29 cellular contexts compared by ENCODE assay signal in the genomic region with DNA sequence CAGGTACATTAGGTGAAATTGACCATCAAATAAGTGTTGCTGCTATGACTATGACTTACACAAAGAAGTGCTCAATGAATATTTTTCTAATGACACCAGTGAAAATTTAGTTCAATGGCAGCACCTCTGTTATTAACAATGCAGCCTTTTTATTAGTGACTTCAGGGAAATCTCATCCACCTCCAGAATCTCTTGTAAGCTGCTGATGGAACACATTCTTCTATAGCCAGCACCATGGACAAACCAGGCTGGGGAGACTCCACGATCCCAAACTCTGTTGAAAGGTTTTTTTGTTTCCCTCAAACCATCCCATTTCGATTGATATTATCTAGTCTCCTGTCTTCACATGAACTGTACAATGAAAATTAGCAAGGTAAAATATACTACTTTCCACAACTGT.
"Had no signal": no experiment of that assay in that cellular context is flagged by ENCODE, and none has a peak within 500 bp of the region (broad histone marks: within the 10 kb centered on the region; RNA-seq: fewer than 3 reads in every experiment).

No MANE protein-coding gene starts in this region.

- H3K9me3 ChIP-seq: colonic mucosa, gastroesophageal sphincter, lower lobe of right lung, mucosa of descending colon, neutrophil, pancreas, right lobe of liver, suprapubic skin, transverse colon, upper lobe of right lung, uterus had no signal

- H3K36me3 ChIP-seq: colonic mucosa, lower lobe of right lung, neutrophil, suprapubic skin, transverse colon, uterus had no signal

- H3K4me2 ChIP-seq: smooth muscle cell had no signal

- H3K27me3 ChIP-seq: colonic mucosa, foreskin keratinocyte, gastroesophageal sphincter, neutrophil, pancreas, right lobe of liver, suprapubic skin, transverse colon, upper lobe of right lung, uterus had no signal

- DNase-seq: colonic mucosa; effector CD8-positive, alpha-beta T cell; endodermal cell; foreskin keratinocyte; immature natural killer cell; islet precursor cell; kidney glomerular epithelial cell; left ventricle myocardium superior; lower lobe of right lung; mucosa of descending colon; naive B cell; pancreas; right lobe of liver; stimulated activated CD4-positive, alpha-beta T cell treated with anti-CD3 and anti-CD28 coated beads, Interleukin-12 subunit alpha, Interleukin-12 subunit beta, amount 100 ng/mL, for 4 hours; stimulated activated CD4-positive, alpha-beta T cell treated with anti-CD3 and anti-CD28 coated beads, Interleukin-1b, Interleukin-23, amount 100 ng/mL, for 48 hours; stimulated activated CD4-positive, alpha-beta T cell treated with anti-CD3 and anti-CD28 coated beads, Interleukin-4, amount 100 ng/mL, for 1 hour; stimulated activated CD8-positive, alpha-beta memory T cell treated with anti-CD3 and anti-CD28 coated beads, Interleukin-4, amount 100 ng/mL, for 48 hours; stimulated activated naive CD4-positive, alpha-beta T cell; stimulated activated naive CD8-positive, alpha-beta T cell treated with anti-CD3 and anti-CD28 coated beads, Interleukin-15, amount 100 ng/mL, for 72 hours; transverse colon; upper lobe of right lung; uterus had no signal

- H3K4me1 ChIP-seq: colonic mucosa, foreskin keratinocyte, lower lobe of right lung, pancreas, right lobe of liver, suprapubic skin, upper lobe of right lung, uterus had no signal

- H3K4me3 ChIP-seq: colonic mucosa, gastroesophageal sphincter, lower lobe of right lung, mucosa of descending colon, pancreas, right lobe of liver, smooth muscle cell, suprapubic skin, transverse colon, upper lobe of right lung, uterus had no signal

- H3K27ac ChIP-seq: colonic mucosa, epithelial cell of prostate, foreskin keratinocyte, gastroesophageal sphincter, lower lobe of right lung, neutrophil, pancreas, right lobe of liver, suprapubic skin, transverse colon, upper lobe of right lung, uterus had no signal

- ATAC-seq: esophagus mucosa; foreskin keratinocyte; lower lobe of right lung; mucosa of descending colon; natural killer cell treated with Interleukin-12 subunit alpha and Interleukin-12 subunit beta and Interleukin-15 and Interleukin-18, amount 100 ng/mL, for 72 hours; right lobe of liver; stimulated activated naive CD8-positive, alpha-beta T cell treated with anti-CD3 and anti-CD28 coated beads, Interleukin-15, amount 100 ng/mL, for 72 hours; upper lobe of right lung had no signal
